ENCODE assay signal across 24 cellular contexts in the genomic region with DNA sequence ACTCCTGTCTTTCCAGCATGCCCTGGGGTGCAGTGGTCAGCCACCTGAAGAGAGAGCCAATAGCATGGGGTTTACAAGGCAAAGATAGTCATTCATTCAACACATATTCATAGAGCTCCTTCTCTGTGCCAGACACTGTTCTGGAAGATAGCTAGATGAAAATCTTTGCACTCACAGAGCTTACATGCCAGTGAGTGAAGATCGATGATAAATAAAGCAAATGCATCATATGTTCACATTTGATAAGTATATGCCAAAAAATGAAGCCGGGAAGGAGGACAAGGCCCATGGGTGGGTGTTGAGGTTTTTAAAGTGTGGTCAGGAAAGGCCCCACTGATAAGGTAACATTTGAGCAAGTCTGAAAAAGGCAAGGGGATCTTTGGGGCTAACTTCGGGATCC.
"Had no signal": no experiment of that assay in that cellular context is flagged by ENCODE, and none has a peak within 500 bp of the region (broad histone marks: within the 10 kb centered on the region; RNA-seq: fewer than 3 reads in every experiment).

No MANE protein-coding gene starts in this region.

- H3K9me3 ChIP-seq: adrenal gland had no signal

- H3K27me3 ChIP-seq: adrenal gland had no signal

- H3K4me3 ChIP-seq: adrenal gland had no signal

- ATAC-seq: activated T-helper 17 cell treated with anti-CD3 and anti-CD28 coated beads, Interleukin-2, amount 50 U/mL, for 72 hours had no signal

- H3K36me3 ChIP-seq: adrenal gland had no signal

- FAIRE-seq: RCC 7860 had no signal

- H3K27ac ChIP-seq: adrenal gland had no signal

- DNase-seq: activated B cell treated with CpG ODN at 0.5 μM for 24 hours; activated CD4-positive, alpha-beta memory T cell treated with anti-CD3 and anti-CD28 coated beads, Interleukin-2, amount 10 ng/mL, durations not matched to agents 7 days and 5 days; activated CD4-positive, alpha-beta T cell treated with anti-CD3 and anti-CD28 coated beads, Interleukin-2, amount 50 U/mL, for 1 hour; activated gamma-delta T cell treated with Interleukin-2 at 50 U/mL for 16 hours; activated naive CD4-positive, alpha-beta T cell treated with anti-CD3 and anti-CD28 coated beads, Interleukin-2, amount 10 ng/mL, durations not matched to agents 7 days and 5 days; activated naive CD8-positive, alpha-beta T cell treated with anti-CD3 and anti-CD28 coated beads for 36 hours; activated T-cell treated with anti-CD3 and anti-CD28 coated beads for 4 hours; activated T-cell treated with anti-CD3 and anti-CD28 coated beads, Interleukin-2, amount 50 U/mL, for 48 hours; adrenal gland; anterior cingulate cortex; caudate nucleus; Karpas-422; MM.1S; NCI-H1105; NCI-H1436; NCI-H187; NCI-H2081; NCI-H510A treated with DMSO at 0.1 percent for 48 hours; NCI-H69; NK-92 treated with Interleukin-12 subunit alpha and Interleukin-12 subunit beta, amount 100 ng/mL, for 24 hours; SIG-M5; T-helper 1 cell had no signal

- H3K4me1 ChIP-seq: adrenal gland had no signal
